Comparison of ENCODE assay signal across 22 cellular contexts in the genomic region with DNA sequence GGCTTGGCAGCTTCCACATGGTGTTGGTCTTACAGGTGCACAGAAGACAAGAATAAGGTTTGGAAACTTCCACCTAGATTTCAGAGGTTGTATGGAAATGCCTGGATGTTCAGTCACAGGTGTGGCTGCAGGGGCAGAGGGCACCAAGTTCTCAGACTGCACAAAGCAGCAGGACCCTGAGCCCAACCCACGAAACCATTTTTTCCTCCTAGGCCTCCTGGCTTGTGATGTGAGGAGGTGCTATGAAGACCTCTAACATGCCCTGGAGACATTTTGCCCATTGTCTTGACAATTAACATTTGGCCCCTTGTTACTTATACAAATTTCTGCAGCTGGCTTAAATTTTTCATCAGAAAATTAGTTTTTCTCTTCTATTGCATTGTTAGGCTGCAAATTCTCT.
"Had no signal": no experiment of that assay in that cellular context is flagged by ENCODE, and none has a peak within 500 bp of the region (broad histone marks: within the 10 kb centered on the region; RNA-seq: fewer than 3 reads in every experiment).

No MANE protein-coding gene starts in this region.

- H3K27me3 ChIP-seq: MG63, SJSA1 had no signal

- FAIRE-seq: HTR-8/SVneo, RCC 7860 had no signal

- H3K27ac ChIP-seq: HL-60, SJSA1, SK-N-MC had no signal

- DNase-seq: KBM-7, MG63, NCI-H1092 treated with DMSO at 0.1 percent for 48 hours, NCI-H1436, NCI-H187, NCI-H2029, NCI-H2081 treated with DMSO at 0.1 percent for 48 hours, NCI-H2171, NCI-H226, NCI-H446, NCI-H510A, NCI-H524 treated with DMSO at 0.1 percent for 48 hours, NCI-H69, NCI-H774, Right ventricle myocardium superior, RPMI8226, SIG-M5 had no signal

- H3K4me3 ChIP-seq: MG63, SJSA1, SK-N-MC had no signal
